In the genomic region with DNA sequence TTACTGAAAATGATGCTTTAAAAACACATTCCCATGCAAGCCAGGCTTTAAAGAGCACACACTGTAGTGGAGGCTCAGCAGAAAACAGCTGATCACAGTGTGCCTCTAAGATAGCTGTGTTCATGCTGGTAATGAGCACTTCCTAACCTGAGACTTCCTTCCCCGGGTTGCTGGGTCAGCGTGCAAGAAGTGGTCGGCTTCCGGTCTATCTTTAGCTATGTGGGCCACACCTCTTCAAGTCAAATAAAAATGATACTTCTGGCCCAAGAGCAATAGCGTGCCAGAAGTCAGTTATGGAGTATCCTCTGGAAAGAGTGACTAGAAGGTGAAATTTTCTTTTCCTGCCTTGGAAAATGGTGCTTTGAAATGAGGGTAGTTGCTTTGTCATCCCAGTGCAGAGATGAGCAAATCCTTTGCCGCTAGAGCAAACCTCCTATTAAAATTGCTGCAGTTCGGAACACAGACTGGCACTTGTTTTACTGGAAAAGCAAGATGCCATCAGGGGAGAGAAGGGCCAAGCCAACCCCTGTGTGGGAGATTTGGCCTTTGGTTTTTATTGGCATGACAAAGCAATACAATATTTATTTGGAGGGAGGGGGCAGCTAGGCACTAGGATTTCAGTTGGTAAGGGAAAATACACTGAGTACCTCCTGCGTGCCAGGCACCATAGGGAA, we compare ENCODE assay signal across 8 cellular contexts.
DNase-seq lines count a peak whose midpoint lies in the region; ATAC-seq and TF ChIP-seq lines count a peak whose summit lies in the region.

No MANE protein-coding gene starts in this region.

- peaks cover 27% of the 10 kb centered on the region for H3K36me3 ChIP-seq in lower lobe of right lung

- peak in 1 of 2 donors; percentile 85 for ATAC-seq in activated T-cell treated with anti-CD3 and anti-CD28 coated beads, Interleukin-2, amount 50 U/mL, for 72 hours (replicated peaks in 1 of 2)
- peak; percentile 74 to 75 for ATAC-seq in lower lobe of right lung
- no peak for ATAC-seq in GM18498 (IDR thresholded peaks at IDR 0.05; ENCODE audit: unreplicated experiment)
- no peak for ATAC-seq in HG02852 (IDR thresholded peaks at IDR 0.05; ENCODE audit: unreplicated experiment)

- H3K4me3 Mint-ChIP-seq in activated T-cell treated with anti-CD3 and anti-CD28 coated beads, Interleukin-2, amount 50 U/mL, for 72 hours: peak overlapping the region in 1 of 2 donors; percentile 6
- H3K4me3 Mint-ChIP-seq in type B pancreatic cell: no peak overlapping the region

- H3K27me3 Mint-ChIP-seq in activated T-cell treated with anti-CD3 and anti-CD28 coated beads, Interleukin-2, amount 50 U/mL, for 72 hours (ENCODE audit: low read depth): no peaks in the 10 kb centered on the region
- no peaks in the 10 kb centered on the region for H3K27me3 Mint-ChIP-seq in type B pancreatic cell

- H3K9me3 ChIP-seq in lower lobe of right lung: no peaks in the 10 kb centered on the region

- peaks cover 4 to 10% of the 10 kb centered on the region in 2 donors for H3K36me3 Mint-ChIP-seq in activated T-cell treated with anti-CD3 and anti-CD28 coated beads, Interleukin-2, amount 50 U/mL, for 72 hours (ENCODE audit: insufficient read depth in 2 of 2)
- H3K36me3 Mint-ChIP-seq in type B pancreatic cell: peaks cover 32% of the 10 kb centered on the region

- no peak overlapping the region for H3K4me3 ChIP-seq in lower lobe of right lung

- peak overlapping the region; percentile 13 for H3K27ac Mint-ChIP-seq in activated T-cell treated with anti-CD3 and anti-CD28 coated beads, Interleukin-2, amount 50 U/mL, for 72 hours
- H3K27ac Mint-ChIP-seq in type B pancreatic cell: peak overlapping the region; percentile 61

- H3K27me3 ChIP-seq in lower lobe of right lung (ENCODE audit: low read depth): no peaks in the 10 kb centered on the region

- no peaks in the 10 kb centered on the region for H3K9me3 Mint-ChIP-seq in activated T-cell treated with anti-CD3 and anti-CD28 coated beads, Interleukin-2, amount 50 U/mL, for 72 hours
- no peaks in the 10 kb centered on the region for H3K9me3 Mint-ChIP-seq in type B pancreatic cell

- TF ChIP-seq CTCF in lower lobe of right lung (IDR thresholded peaks at IDR 0.05) (no peak), type B pancreatic cell (conservative IDR thresholded peaks at IDR 0.05) (no peak)

- DNase-seq in activated T-cell treated with anti-CD3 and anti-CD28 coated beads, Interleukin-2, amount 50 U/mL, for 72 hours: peak in 1 of 2 donors; percentile 19
- no peak for DNase-seq in activated T-cell treated with anti-CD3 and anti-CD28 coated beads, Interleukin-2, amount 50 U/mL, for 1 hour
- no peak for DNase-seq in lower lobe of right lung
- no peak for DNase-seq in type B pancreatic cell (ENCODE audit: extremely low spot score, unreplicated experiment)
- DNase-seq in NCI-H2029 treated with DMSO at 0.1 percent for 48 hours (lab: John Stamatoyannopoulos, UW): no peak

- H3K4me1 ChIP-seq in lower lobe of right lung: peaks cover 41% of the 10 kb centered on the region

- H3K27ac ChIP-seq in angular gyrus (ENCODE audit: low read depth, low read length) (peak overlapping the region; percentile 96), lower lobe of right lung (no peak overlapping the region)

- intact Hi-C loops in lower lobe of right lung (cut with DNase I): no loop called here

- peaks cover 25% of the 10 kb centered on the region for H3K4me1 Mint-ChIP-seq in activated T-cell treated with anti-CD3 and anti-CD28 coated beads, Interleukin-2, amount 50 U/mL, for 72 hours (ENCODE audit: low read depth)
- peaks cover 49% of the 10 kb centered on the region for H3K4me1 Mint-ChIP-seq in type B pancreatic cell (ENCODE audit: unreplicated experiment)

Comparison
In these comparisons a context has a peak if more than half of its experiments do, and no peak if none do; other contexts are left out.
1. ATAC-seq: peak in lower lobe of right lung (2 of 2); none in GM18498 (single experiment) and HG02852 (single experiment).